In the genomic region with DNA sequence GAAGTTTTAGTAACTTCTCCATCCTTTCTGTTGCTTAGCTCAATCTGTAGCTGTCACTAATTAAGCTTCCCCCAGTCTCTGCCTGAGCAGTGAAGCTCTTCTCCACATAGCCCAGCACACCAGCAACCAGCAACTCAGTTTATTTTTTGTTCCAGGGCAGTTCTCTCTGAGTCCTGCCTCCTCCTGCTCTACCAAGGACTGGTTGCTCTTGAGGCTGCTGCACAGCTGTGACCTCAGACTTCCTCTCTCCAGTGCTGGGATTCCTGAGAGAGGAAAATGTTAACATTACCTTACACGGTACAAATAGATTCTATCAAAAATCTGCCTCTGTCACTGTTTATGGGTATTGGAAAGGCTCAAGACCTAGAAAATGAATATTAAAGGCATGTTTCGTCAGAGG, we compare ENCODE assay signal across 14 cellular contexts.
A peak's percentile ranks its signal among the peaks of the same experiment; 100 is the strongest.
DNase-seq lines count a peak whose midpoint lies in the region; ATAC-seq and TF ChIP-seq lines count a peak whose summit lies in the region.
"Had no signal": no experiment of that assay in that cellular context is flagged by ENCODE, and none has a peak within 500 bp of the region (broad histone marks: within the 10 kb centered on the region; RNA-seq: fewer than 3 reads in every experiment).

No MANE protein-coding gene starts in this region.

- no peaks in the 10 kb centered on the region for H3K36me3 ChIP-seq in heart right ventricle
- H3K36me3 ChIP-seq in rectal smooth muscle tissue (ENCODE audit: control insufficient read depth, insufficient read depth, low read length) = no peaks in the 10 kb centered on the region

- intact Hi-C loops in heart right ventricle (cut with DNase I) = no loop called here

- peak in 6 of 8 donors; percentile 31 to 78 (median 55) for ATAC-seq in heart right ventricle
- ATAC-seq: HepG2 had no signal

- H3K27ac ChIP-seq in heart right ventricle (peak overlapping the region in 1 of 10 donors; percentile 7), rectal smooth muscle tissue (ENCODE audit: low read depth, low read length) (peak overlapping the region; percentile 58)
- H3K27ac ChIP-seq: 22Rv1 had no signal

- TF ChIP-seq CTCF in heart right ventricle (IDR thresholded peaks at IDR 0.05) = no peak

- DNase-seq in DMS53 (lab: John Stamatoyannopoulos, UW) (peak; percentile 15), DMS53 treated with DMSO at 0.1 percent for 48 hours (lab: John Stamatoyannopoulos, UW; ENCODE audit: unreplicated experiment) (no peak), Kasumi-1 (lab: John Stamatoyannopoulos, UW) (peak; percentile 22 to 33), heart right ventricle (no peak), UCSD-AML1 (lab: John Stamatoyannopoulos, UW; ENCODE audit: unreplicated experiment) (no peak), NCI-H748 treated with DMSO at 0.1 percent for 48 hours (lab: John Stamatoyannopoulos, UW) (no peak), G401 (ENCODE audit: low spot score) (no peak)
- DNase-seq: CD4-positive, CD25-positive, alpha-beta regulatory T cell; DMS79; GOT3; H9 had no signal

- H3K4me1 ChIP-seq in heart right ventricle (peaks cover 0 to 10% (median 4%) of the 10 kb centered on the region in 9 donors), rectal smooth muscle tissue (ENCODE audit: control insufficient read depth, insufficient read depth, low read length) (peaks cover 2% of the 10 kb centered on the region)

- in situ Hi-C loops in G401 (cut with HindIII; ENCODE audit: low sequenced_read_pairs) = no loop called here

- WGBS in heart right ventricle, 2 donors = 48 to 56% methylated on average over 2 of the region's 2 CpGs

- H3K27me3 ChIP-seq in heart right ventricle (no peaks in the 10 kb centered on the region), rectal smooth muscle tissue (ENCODE audit: control insufficient read depth, insufficient read depth, low read length) (no peaks in the 10 kb centered on the region)

- H3K4me3 ChIP-seq in heart right ventricle (no peak overlapping the region), rectal smooth muscle tissue (ENCODE audit: low read length) (no peak overlapping the region)

- no peak overlapping the region for H3K9ac ChIP-seq in rectal smooth muscle tissue (ENCODE audit: low read length)

- peaks cover 0 to 27% (median 14%) of the 10 kb centered on the region in 11 donors for H3K9me3 ChIP-seq in heart right ventricle

Comparison
In these comparisons a context has a peak if more than half of its experiments do, and no peak if none do; other contexts are left out.
1. DNase-seq: peak in DMS53 (single experiment) and Kasumi-1 (2 of 2); none in DMS53 treated with DMSO at 0.1 percent for 48 hours (single experiment), heart right ventricle (0 of 2), UCSD-AML1 (single experiment), NCI-H748 treated with DMSO at 0.1 percent for 48 hours (single experiment) and G401 (single experiment).